22 cellular contexts compared by ENCODE assay signal in the genomic region with DNA sequence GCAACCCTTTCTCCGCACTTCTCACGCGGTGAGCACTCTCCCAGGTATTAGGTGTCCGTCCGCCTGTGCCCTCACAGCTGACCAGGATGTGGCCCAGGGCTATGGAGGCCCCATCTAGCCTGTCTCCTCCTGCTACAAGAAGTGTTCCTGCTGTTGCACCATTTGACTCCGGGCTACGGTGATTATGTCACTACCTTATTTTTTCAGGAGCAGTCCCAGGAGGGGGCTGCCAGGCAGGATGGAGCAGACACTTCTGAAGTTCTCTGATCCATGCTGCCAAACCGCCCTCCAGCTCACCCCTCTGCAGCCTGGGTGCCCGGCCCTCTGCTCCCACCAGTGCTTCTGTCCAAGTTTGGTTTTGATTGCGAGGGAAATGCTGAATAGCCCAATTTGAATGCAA. TPM values are rescaled to one million over a fixed set of nuclear protein-coding genes. Genes with fewer than 3 reads are reported as not detected.
DNase-seq lines count a peak whose midpoint lies in the region; TF ChIP-seq lines count a peak whose summit lies in the region.
"Had no signal": no experiment of that assay in that cellular context is flagged by ENCODE, and none has a peak within 500 bp of the region (broad histone marks: within the 10 kb centered on the region; RNA-seq: fewer than 3 reads in every experiment).

No MANE protein-coding gene starts in this region.

- WGBS in stomach, 5 donors = 92 to 96% (median 95%) methylated on average over 10 of the region's 10 CpGs

- H3K4me3 ChIP-seq in HEK293 (ENCODE audit: low read depth, low read length) (no peak overlapping the region), stomach (no peak overlapping the region), SJCRH30 (no peak overlapping the region)
- H3K4me3 ChIP-seq: Peyer's patch, SJSA1 had no signal

- H3K36me3 ChIP-seq in HEK293 (ENCODE audit: control insufficient read depth in 2 of 2, insufficient read depth in 1 of 2, low read length in 2 of 2) = peaks cover 0 to 85% of the 10 kb centered on the region in 2 experiments; a peak in 1 of 3 replicates
- H3K36me3 ChIP-seq in stomach = peaks cover 39 to 85% (median 77%) of the 10 kb centered on the region in 4 donors
- no peaks in the 10 kb centered on the region for H3K36me3 ChIP-seq in SJCRH30

- H3K4me1 ChIP-seq in HEK293 (ENCODE audit: control insufficient read depth, insufficient read depth, low read length) (no peaks in the 10 kb centered on the region), stomach (no peaks in the 10 kb centered on the region), SJCRH30 (no peaks in the 10 kb centered on the region)
- H3K4me1 ChIP-seq: Peyer's patch, SJSA1 had no signal

- TF ChIP-seq CTCF in HEK293 (tag by site-specific recombination; IDR thresholded peaks at IDR 0.05) (no peak), stomach (IDR thresholded peaks at IDR 0.05) (no peak)

- H3K9me3 ChIP-seq in HEK293 (ENCODE audit: control insufficient read depth, insufficient read depth, low read depth, low read length) (no peaks in the 10 kb centered on the region), stomach (no peaks in the 10 kb centered on the region), SJCRH30 (replicated peaks) (no peaks in the 10 kb centered on the region)
- H3K9me3 ChIP-seq: Peyer's patch, SJSA1 had no signal

- TF ChIP-seq EP300 in stomach (IDR thresholded peaks at IDR 0.05) = no peak

- H3K27ac ChIP-seq in HEK293 (ENCODE audit: extremely low read depth, low read depth, low read length) (no peak overlapping the region), stomach (no peak overlapping the region), SJCRH30 (no peak overlapping the region)
- H3K27ac ChIP-seq: C4-2B, Peyer's patch, SJSA1 had no signal

- no peak for TF ChIP-seq POLR2A in stomach (IDR thresholded peaks at IDR 0.05)

- CTCF ChIA-PET in HEK293 (lab: Yijun Ruan, JAX) = no interaction called here

- H3K27me3 ChIP-seq in stomach = no peaks in the 10 kb centered on the region
- no peaks in the 10 kb centered on the region for H3K27me3 ChIP-seq in SJCRH30
- H3K27me3 ChIP-seq: Peyer's patch, SJSA1 had no signal

- POLR2A ChIA-PET in HEK293 (lab: Yijun Ruan, JAX) = no interaction called here

- DNase-seq in activated CD8-positive, alpha-beta memory T cell treated with anti-CD3 and anti-CD28 coated beads for 24 hours = peak; percentile 49
- no peak for DNase-seq in activated CD8-positive, alpha-beta memory T cell treated with anti-CD3 and anti-CD28 coated beads, Interleukin-2, amount 50 U/mL, for 4 hours
- DNase-seq in islet precursor cell (peak; percentile 51), stomach (peak; percentile 17), epidermal melanocyte (ENCODE audit: insufficient read length, low spot score) (no peak), SJCRH30 (no peak)
- DNase-seq: DMS53, GDM1, Karpas-422, NCI-H1694, NCI-H2081, NCI-H2171, NCI-H524 treated with DMSO at 0.1 percent for 48 hours, NCI-H82 had no signal

- intact Hi-C loops in stomach (cut with DNase I; ENCODE audit: low total_unique reads) = no loop called here

TF ChIP-seq in HEK293, 187 proteins besides CTCF, POLR2A, EP300 and RAD21:
- TF ChIP-seq, protein P1, sequence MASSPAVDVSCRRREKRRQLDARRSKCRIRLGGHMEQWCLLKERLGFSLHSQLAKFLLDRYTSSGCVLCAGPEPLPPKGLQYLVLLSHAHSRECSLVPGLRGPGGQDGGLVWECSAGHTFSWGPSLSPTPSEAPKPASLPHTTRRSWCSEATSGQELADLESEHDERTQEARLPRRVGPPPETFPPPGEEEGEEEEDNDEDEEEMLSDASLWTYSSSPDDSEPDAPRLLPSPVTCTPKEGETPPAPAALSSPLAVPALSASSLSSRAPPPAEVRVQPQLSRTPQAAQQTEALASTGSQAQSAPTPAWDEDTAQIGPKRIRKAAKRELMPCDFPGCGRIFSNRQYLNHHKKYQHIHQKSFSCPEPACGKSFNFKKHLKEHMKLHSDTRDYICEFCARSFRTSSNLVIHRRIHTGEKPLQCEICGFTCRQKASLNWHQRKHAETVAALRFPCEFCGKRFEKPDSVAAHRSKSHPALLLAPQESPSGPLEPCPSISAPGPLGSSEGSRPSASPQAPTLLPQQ (tag by site-specific recombination; IDR thresholded peaks at IDR 0.05) = no peak
- peak; percentile 50 for TF ChIP-seq ZIC2 (tag by site-specific recombination; IDR thresholded peaks at IDR 0.05)

RNA-seq across cellular contexts. Expression of gene ZXDC, which starts 36.9 kb away (rescaled TPM):
- 10 to 100 TPM; 16.9 to 73.2 (median 44.5) TPM for total RNA-seq in stomach
- 1 to 10 TPM; 6.1 to 9.8 (median 6.6) TPM for polyA plus RNA-seq in stomach
- total RNA-seq in SJCRH30 (2014; rRNA removed; shearing (Covaris generic)) = 15.9 and 17.2 TPM in 2 replicates

RNA-seq across cellular contexts. Expression of gene CFAP100, which starts 44.0 kb away (rescaled TPM):
- total RNA-seq in stomach = not detected
- not detected for polyA plus RNA-seq in stomach
- not detected in 2 replicates for total RNA-seq in SJCRH30 (2014; rRNA removed; shearing (Covaris generic))
- total RNA-seq: H1, MCF 10A, OCI-LY7, Peyer's patch, SJSA1 had no signal
- polyA plus RNA-seq: IgD-negative memory B cell had no signal

Comparison
In these comparisons a context has a peak if more than half of its experiments do, and no peak if none do; other contexts are left out.
1. DNase-seq: peak in activated CD8-positive, alpha-beta memory T cell treated with anti-CD3 and anti-CD28 coated beads for 24 hours (single experiment), islet precursor cell (single experiment) and stomach (single experiment); none in activated CD8-positive, alpha-beta memory T cell treated with anti-CD3 and anti-CD28 coated beads, Interleukin-2, amount 50 U/mL, for 4 hours (single experiment), epidermal melanocyte (single experiment) and SJCRH30 (0 of 2).